ENCODE assay signal across 1 cellular context in the genomic region with DNA sequence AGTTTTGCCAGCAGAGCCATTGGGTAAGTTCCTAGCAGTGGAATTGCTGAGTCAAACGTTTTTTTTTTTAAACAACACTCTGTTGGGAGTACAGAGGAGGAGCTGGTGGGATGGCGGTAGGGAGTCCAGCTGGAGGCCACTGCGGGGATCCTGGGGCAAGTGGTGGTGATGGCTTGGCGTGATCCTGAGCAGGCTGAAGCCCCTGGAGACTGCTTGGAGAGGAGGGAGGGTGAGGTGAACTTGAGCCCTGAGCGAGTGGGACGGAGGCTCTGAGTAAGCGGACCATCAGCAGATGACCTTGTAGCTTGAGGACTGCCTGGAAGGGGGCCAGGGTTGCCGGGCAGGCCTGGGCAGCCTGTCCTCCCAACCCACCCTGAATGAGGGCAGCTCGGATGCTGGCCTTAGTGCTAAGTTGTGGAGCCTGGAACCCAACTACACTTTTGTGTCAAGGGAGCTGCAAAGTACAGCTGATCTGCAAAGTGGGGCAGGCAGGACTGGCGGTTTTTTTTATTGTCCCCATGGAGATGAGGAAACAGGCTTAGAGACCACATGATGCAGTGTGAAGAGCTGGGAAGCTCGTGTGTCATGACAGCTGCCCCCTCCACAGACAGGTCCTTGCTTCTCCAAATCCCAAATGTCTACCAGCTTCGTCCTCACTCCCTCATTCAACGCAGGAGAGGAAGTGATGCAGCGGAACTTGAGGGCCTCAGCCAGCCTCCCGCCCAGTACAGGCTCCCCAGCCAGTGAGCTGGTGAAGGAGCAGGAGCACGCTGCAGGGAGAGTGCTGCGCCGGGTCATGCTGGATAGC.
TF ChIP-seq lines count a peak whose summit lies in the region.

No MANE protein-coding gene starts in this region.

TF ChIP-seq in endothelial cell of umbilical vein, 7 proteins besides CTCF, POLR2A, EP300 and RAD21:
- TF ChIP-seq JUN (IDR thresholded peaks at IDR 0.05; ENCODE audit: borderline replicate concordance, insufficient read depth, insufficient read length, low read depth) (no peak), POLR2AphosphoS5 (IDR thresholded peaks at IDR 0.05; ENCODE audit: insufficient read depth, low read depth, low read length) (peak; percentile 18), EZH2 (IDR thresholded peaks at IDR 0.05; ENCODE audit: borderline replicate concordance, low read depth, low read length, severe bottlenecking) (no peak), FOS (IDR thresholded peaks at IDR 0.05; ENCODE audit: borderline replicate concordance, insufficient read depth, low read length) (no peak), MYC (IDR thresholded peaks at IDR 0.05; ENCODE audit: low read depth, low read length) (no peak), GATA2 (IDR thresholded peaks at IDR 0.05; ENCODE audit: insufficient read depth, insufficient read length, low read depth, low read length) (no peak), MAX (IDR thresholded peaks at IDR 0.05; ENCODE audit: insufficient read depth, insufficient read length) (no peak)
